In genomic region chr11:73217131-73217809, GRCh38 we compare ENCODE assay signal across 9 cellular contexts. TPM values are rescaled to one million over a fixed set of nuclear protein-coding genes. Genes with fewer than 3 reads are reported as not detected.
A peak's percentile ranks its signal among the peaks of the same experiment; 100 is the strongest.
DNase-seq lines count a peak whose midpoint lies in the region; ATAC-seq and TF ChIP-seq lines count a peak whose summit lies in the region.
"Had no signal": no experiment of that assay in that cellular context is flagged by ENCODE, and none has a peak within 500 bp of the region (broad histone marks: within the 10 kb centered on the region; RNA-seq: fewer than 3 reads in every experiment).

No MANE protein-coding gene starts in this region.

- H3K36me3 Mint-ChIP-seq in activated B cell treated with CpG ODN at 0.5 μM for 24 hours (ENCODE audit: low read depth) (no peaks in the 10 kb centered on the region), progenitor cell of endocrine pancreas (ENCODE audit: insufficient read depth) (no peaks in the 10 kb centered on the region)

- no peaks in the 10 kb centered on the region for H3K9me3 ChIP-seq in right atrium auricular region

- H3K27me3 Mint-ChIP-seq in activated B cell treated with CpG ODN at 0.5 μM for 24 hours = peaks cover 23% of the 10 kb centered on the region
- peaks cover 52% of the 10 kb centered on the region for H3K27me3 Mint-ChIP-seq in progenitor cell of endocrine pancreas

- peak overlapping the region; percentile 48 for H3K4me3 ChIP-seq in H7 (ENCODE audit: insufficient read depth, low read depth, low read length)
- H3K4me3 ChIP-seq in right atrium auricular region = peak overlapping the region; percentile 36 to 64

- TF ChIP-seq CTCF in activated B cell treated with CpG ODN at 0.5 μM for 24 hours (IDR thresholded peaks at IDR 0.05) = no peak
- no peak for TF ChIP-seq CTCF in right atrium auricular region (IDR thresholded peaks at IDR 0.05)
- no peak for TF ChIP-seq CTCF in progenitor cell of endocrine pancreas (IDR thresholded peaks at IDR 0.05; ENCODE audit: unreplicated experiment)

- intact Hi-C loops in activated B cell treated with CpG ODN at 0.5 μM for 24 hours (cut with micrococcal nuclease) = no loop called here

- CTCF ChIA-PET in activated B cell treated with CpG ODN at 0.5 μM for 24 hours (lab: Charles Lee) = no interaction called here

- H3K9me3 Mint-ChIP-seq in activated B cell treated with CpG ODN at 0.5 μM for 24 hours (no peaks in the 10 kb centered on the region), progenitor cell of endocrine pancreas (ENCODE audit: low read depth) (no peaks in the 10 kb centered on the region)

- H3K27ac ChIP-seq in right atrium auricular region = peak overlapping the region; percentile 59 to 76

- POLR2A ChIA-PET in activated B cell treated with CpG ODN at 0.5 μM for 24 hours (lab: Charles Lee) = interaction anchor here (0.7 to 1.0 kb wide), 2 partner anchors 28 kb away, joined by 3 read pairs; no protein-coding TSS in a partner anchor

- no peak for ATAC-seq in activated B cell treated with CpG ODN at 0.5 μM for 24 hours (ENCODE audit: low read depth)
- no peak for ATAC-seq in GM21529 (IDR thresholded peaks at IDR 0.05; ENCODE audit: unreplicated experiment)

- peak overlapping the region; percentile 61 for H3K4me3 Mint-ChIP-seq in activated B cell treated with CpG ODN at 0.5 μM for 24 hours
- H3K4me3 Mint-ChIP-seq in progenitor cell of endocrine pancreas (ENCODE audit: low read depth) = peak overlapping the region; percentile 69

- peaks cover 0 to 43% of the 10 kb centered on the region in 2 donors for H3K4me1 ChIP-seq in right atrium auricular region

- DNase-seq in H7 (no peak), activated B cell treated with CpG ODN at 0.5 μM for 24 hours (no peak), right atrium auricular region (ENCODE audit: low spot score) (no peak), progenitor cell of endocrine pancreas (ENCODE audit: low spot score, unreplicated experiment) (no peak), islet precursor cell (no peak), COLO829 (ENCODE audit: low spot score) (no peak), EL (no peak)
- DNase-seq: DMS79 treated with DMSO at 0.1 percent for 48 hours had no signal

- H3K4me1 Mint-ChIP-seq in activated B cell treated with CpG ODN at 0.5 μM for 24 hours = peaks cover 28% of the 10 kb centered on the region
- H3K4me1 Mint-ChIP-seq in progenitor cell of endocrine pancreas (ENCODE audit: low read depth) = peaks cover 11% of the 10 kb centered on the region

- H3K27ac Mint-ChIP-seq in activated B cell treated with CpG ODN at 0.5 μM for 24 hours = no peak overlapping the region
- no peak overlapping the region for H3K27ac Mint-ChIP-seq in progenitor cell of endocrine pancreas

- H3K36me3 ChIP-seq in H7 (replicated peaks; ENCODE audit: control insufficient read depth, insufficient read depth, low read length) = no peaks in the 10 kb centered on the region
- no peaks in the 10 kb centered on the region for H3K36me3 ChIP-seq in right atrium auricular region

- H3K27me3 ChIP-seq in H7 (ENCODE audit: control insufficient read depth, insufficient read depth, low read length) (peaks cover 32% of the 10 kb centered on the region), right atrium auricular region (no peaks in the 10 kb centered on the region)

RNA-seq across cellular contexts. Expression of gene P2RY2, which starts 0.8 kb away (rescaled TPM):
- 0.11 and 0.35 TPM in 2 replicates for total RNA-seq in H7 (2014; rRNA removed; shearing (Covaris generic))
- total RNA-seq in activated B cell treated with CpG ODN at 0.5 μM for 24 hours (0.22 and 0.42 TPM in 2 replicates), right atrium auricular region (10 to 100 TPM in 1 of 2 donors, 1 to 10 TPM in 1; 9.5 to 14.7 TPM), progenitor cell of endocrine pancreas (0.55 and 0.96 TPM in 2 replicates)

RNA-seq across cellular contexts. Expression of gene P2RY6, which starts 54.9 kb away (rescaled TPM):
- total RNA-seq in H7 (2014; rRNA removed; shearing (Covaris generic)) = 0.66 TPM in 1 of 2 replicates, not detected in the other
- total RNA-seq in activated B cell treated with CpG ODN at 0.5 μM for 24 hours (0.22 TPM in 1 of 2 replicates, not detected in the other), right atrium auricular region (1 to 10 TPM in 1 of 2 donors, under 1 TPM in 1; 0.19 to 1.9 TPM), progenitor cell of endocrine pancreas (0.13 and 0.14 TPM in 2 replicates)
